Comparison of ENCODE assay signal across 15 cellular contexts in genomic region chr9:123867971-123868370, GRCh38.
DNase-seq lines count a peak whose midpoint lies in the region; ATAC-seq, FAIRE-seq and TF ChIP-seq lines count a peak whose summit lies in the region.
"Had no signal": no experiment of that assay in that cellular context is flagged by ENCODE, and none has a peak within 500 bp of the region (broad histone marks: within the 10 kb centered on the region; RNA-seq: fewer than 3 reads in every experiment).

No MANE protein-coding gene starts in this region.

- no peak for ATAC-seq in activated CD8-positive, alpha-beta T cell treated with anti-CD3 and anti-CD28 coated beads for 36 hours
- no peak for ATAC-seq in GM21367 (IDR thresholded peaks at IDR 0.05; ENCODE audit: unreplicated experiment)
- ATAC-seq in HG03342 (IDR thresholded peaks at IDR 0.05; ENCODE audit: unreplicated experiment): no peak
- ATAC-seq: psoas muscle had no signal

- POLR2A ChIA-PET in activated CD8-positive, alpha-beta T cell treated with anti-CD3 and anti-CD28 coated beads for 36 hours (lab: Charles Lee): no interaction called here

- H3K27me3 Mint-ChIP-seq in activated CD8-positive, alpha-beta T cell treated with anti-CD3 and anti-CD28 coated beads for 36 hours: no peaks in the 10 kb centered on the region
- H3K27me3 Mint-ChIP-seq in osteocyte (ENCODE audit: unreplicated experiment): no peaks in the 10 kb centered on the region

- TF ChIP-seq CTCF in activated CD8-positive, alpha-beta T cell treated with anti-CD3 and anti-CD28 coated beads for 36 hours (IDR thresholded peaks at IDR 0.05): no peak
- no peak for TF ChIP-seq CTCF in osteocyte (IDR thresholded peaks at IDR 0.05)

- peaks cover 36% of the 10 kb centered on the region for H3K4me1 Mint-ChIP-seq in activated CD8-positive, alpha-beta T cell treated with anti-CD3 and anti-CD28 coated beads for 36 hours (ENCODE audit: low read depth)
- peaks cover 38% of the 10 kb centered on the region for H3K4me1 Mint-ChIP-seq in osteocyte (ENCODE audit: unreplicated experiment)

- H3K4me3 Mint-ChIP-seq in activated CD8-positive, alpha-beta T cell treated with anti-CD3 and anti-CD28 coated beads for 36 hours: no peak overlapping the region
- peak overlapping the region; percentile 29 for H3K4me3 Mint-ChIP-seq in osteocyte (ENCODE audit: unreplicated experiment)

- peaks cover 4% of the 10 kb centered on the region for H3K9me3 Mint-ChIP-seq in activated CD8-positive, alpha-beta T cell treated with anti-CD3 and anti-CD28 coated beads for 36 hours
- H3K9me3 Mint-ChIP-seq in osteocyte (ENCODE audit: unreplicated experiment): no peaks in the 10 kb centered on the region
- H3K9me3 Mint-ChIP-seq: activated T-helper 2 cell treated with anti-CD3 and anti-CD28 coated beads, Interferon-gamma antibody, Interleukin-2, Interleukin-4, amounts not matched to agents 10 μg/mL and 5 μg/mL and 100 μg/mL, durations not matched to agents 14 hours and 24 hours and 36 hours had no signal

- DNase-seq in H54 (ENCODE audit: insufficient read length, low spot score): no peak
- no peak for DNase-seq in activated CD8-positive, alpha-beta T cell treated with anti-CD3 and anti-CD28 coated beads for 36 hours
- DNase-seq in fibroblast of the conjunctiva (ENCODE audit: low read depth): peak; percentile 16
- DNase-seq in osteocyte (ENCODE audit: extremely low spot score, unreplicated experiment): no peak
- no peak for DNase-seq in inferior parietal cortex (ENCODE audit: extremely low spot score)
- DNase-seq in anterior cingulate cortex (lab: John Stamatoyannopoulos, UW): no peak
- DNase-seq: colonic mucosa, DMS53, NCI-H446, psoas muscle, RPMI8226, testis had no signal

- FAIRE-seq in H54 (lab: Jason Lieb, UNC): peak; percentile 20

- no peak for TF ChIP-seq POLR2A in H54 (IDR thresholded peaks at IDR 0.05; ENCODE audit: low read depth, low read length)

- CTCF ChIA-PET in activated CD8-positive, alpha-beta T cell treated with anti-CD3 and anti-CD28 coated beads for 36 hours (lab: Charles Lee): no interaction called here

- peak overlapping the region; percentile 73 for H3K27ac Mint-ChIP-seq in activated CD8-positive, alpha-beta T cell treated with anti-CD3 and anti-CD28 coated beads for 36 hours
- H3K27ac Mint-ChIP-seq in osteocyte (ENCODE audit: unreplicated experiment): peak overlapping the region; percentile 54
- H3K27ac Mint-ChIP-seq: activated T-helper 2 cell treated with anti-CD3 and anti-CD28 coated beads, Interferon-gamma antibody, Interleukin-2, Interleukin-4, amounts not matched to agents 10 μg/mL and 5 μg/mL and 100 μg/mL, durations not matched to agents 14 hours and 24 hours and 36 hours had no signal

- intact Hi-C loops in activated CD8-positive, alpha-beta T cell treated with anti-CD3 and anti-CD28 coated beads for 36 hours (cut with micrococcal nuclease): no loop called here

- H3K36me3 Mint-ChIP-seq in activated CD8-positive, alpha-beta T cell treated with anti-CD3 and anti-CD28 coated beads for 36 hours (ENCODE audit: low read depth): peaks cover 21% of the 10 kb centered on the region
- H3K36me3 Mint-ChIP-seq in osteocyte (ENCODE audit: unreplicated experiment): peaks cover 2% of the 10 kb centered on the region
